ENCODE assay signal across 14 cellular contexts in genomic region chr1:182688436-182688835, GRCh38. TPM values are rescaled to one million over a fixed set of nuclear protein-coding genes. Genes with fewer than 3 reads are reported as not detected.
"Had no signal": no experiment of that assay in that cellular context is flagged by ENCODE, and none has a peak within 500 bp of the region (broad histone marks: within the 10 kb centered on the region; RNA-seq: fewer than 3 reads in every experiment).

No MANE protein-coding gene starts in this region.

- H3K4me2 ChIP-seq: smooth muscle cell had no signal

- H3K4me3 Mint-ChIP-seq: activated CD4-positive, alpha-beta memory T cell treated with anti-CD3 and anti-CD28 coated beads, Interleukin-2, amount 10 ng/mL, durations not matched to agents 7 days and 5 days; activated naive CD8-positive, alpha-beta T cell treated with anti-CD3 and anti-CD28 coated beads, Interleukin-2, amount 10 ng/mL, durations not matched to agents 7 days and 5 days; natural killer cell; T-helper 17 cell had no signal

- DNase-seq: activated CD4-positive, alpha-beta memory T cell treated with anti-CD3 and anti-CD28 coated beads, Interleukin-2, amount 10 ng/mL, durations not matched to agents 7 days and 5 days; activated CD4-positive, alpha-beta T cell treated with anti-CD3 and anti-CD28 coated beads for 1 hour; activated gamma-delta T cell; activated naive CD8-positive, alpha-beta T cell treated with anti-CD3 and anti-CD28 coated beads, Interleukin-2, amount 10 ng/mL, durations not matched to agents 7 days and 5 days; activated T-cell treated with anti-CD3 and anti-CD28 coated beads, Interleukin-2, amount 50 U/mL, for 48 hours; esophagus squamous epithelium; foreskin fibroblast; islet precursor cell; natural killer cell; right cardiac atrium; T-helper 17 cell had no signal

- H3K36me3 ChIP-seq: esophagus squamous epithelium had no signal

- H3K27ac Mint-ChIP-seq: activated CD4-positive, alpha-beta memory T cell treated with anti-CD3 and anti-CD28 coated beads, Interleukin-2, amount 10 ng/mL, durations not matched to agents 7 days and 5 days; activated naive CD8-positive, alpha-beta T cell treated with anti-CD3 and anti-CD28 coated beads, Interleukin-2, amount 10 ng/mL, durations not matched to agents 7 days and 5 days; natural killer cell; T-helper 17 cell had no signal

- H3K36me3 Mint-ChIP-seq: activated naive CD8-positive, alpha-beta T cell treated with anti-CD3 and anti-CD28 coated beads, Interleukin-2, amount 10 ng/mL, durations not matched to agents 7 days and 5 days; natural killer cell had no signal

- H3K4me1 Mint-ChIP-seq: activated naive CD8-positive, alpha-beta T cell treated with anti-CD3 and anti-CD28 coated beads, Interleukin-2, amount 10 ng/mL, durations not matched to agents 7 days and 5 days; natural killer cell had no signal

- ATAC-seq: left lobe of liver, natural killer cell, right cardiac atrium, T-helper 17 cell had no signal

- H3K4me3 ChIP-seq: esophagus squamous epithelium, smooth muscle cell had no signal

RNA-seq across cellular contexts. Expression of gene RGS8, which starts 4.0 kb away (rescaled TPM):
- total RNA-seq: activated CD4-positive, alpha-beta memory T cell treated with anti-CD3 and anti-CD28 coated beads, Interleukin-2, amount 10 ng/mL, durations not matched to agents 7 days and 5 days; activated naive CD8-positive, alpha-beta T cell treated with anti-CD3 and anti-CD28 coated beads, Interleukin-2, amount 10 ng/mL, durations not matched to agents 7 days and 5 days; esophagus squamous epithelium; left lobe of liver; natural killer cell; smooth muscle cell; T-helper 17 cell; ureter had no signal
- polyA plus RNA-seq: smooth muscle cell had no signal
